In the genomic region with DNA sequence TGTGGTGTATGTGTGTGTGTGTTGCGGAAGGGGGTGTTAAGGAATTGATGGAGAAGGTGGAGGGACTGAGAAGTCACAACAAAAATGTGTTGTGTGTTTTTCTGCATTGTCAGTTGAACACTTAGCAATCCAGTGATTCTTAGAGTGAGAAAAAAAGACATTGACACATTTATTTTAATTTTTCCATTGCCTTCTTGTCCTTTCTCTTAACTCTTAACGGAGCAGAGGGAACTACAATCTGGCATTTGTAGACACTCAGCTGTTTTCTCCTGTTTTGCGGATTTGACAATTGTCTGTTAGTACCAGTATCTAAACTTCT, we compare ENCODE assay signal across 8 cellular contexts. TPM values are rescaled to one million over a fixed set of nuclear protein-coding genes. Genes with fewer than 3 reads are reported as not detected.
DNase-seq lines count a peak whose midpoint lies in the region; TF ChIP-seq lines count a peak whose summit lies in the region.

No MANE protein-coding gene starts in this region.

- in situ Hi-C loops in astrocyte of the spinal cord (cut with HindIII; ENCODE audit: low sequenced_read_pairs): no loop called here

- peaks cover 5% of the 10 kb centered on the region for H3K36me3 Mint-ChIP-seq in activated CD4-positive, alpha-beta T cell treated with anti-CD3 and anti-CD28 coated beads, Interleukin-2, amount 10 ng/mL, durations not matched to agents 7 days and 5 days (ENCODE audit: low read depth)

- H3K36me3 ChIP-seq in thyroid gland: no peaks in the 10 kb centered on the region

- peak overlapping the region; percentile 82 for H3K4me3 Mint-ChIP-seq in activated CD4-positive, alpha-beta T cell treated with anti-CD3 and anti-CD28 coated beads, Interleukin-2, amount 10 ng/mL, durations not matched to agents 7 days and 5 days

- no peaks in the 10 kb centered on the region for H3K9me3 Mint-ChIP-seq in activated CD4-positive, alpha-beta T cell treated with anti-CD3 and anti-CD28 coated beads, Interleukin-2, amount 10 ng/mL, durations not matched to agents 7 days and 5 days

- peaks cover under 1% of the 10 kb centered on the region for H3K27me3 ChIP-seq in thyroid gland

- CTCF ChIA-PET in activated CD4-positive, alpha-beta T cell treated with anti-CD3 and anti-CD28 coated beads, Interleukin-2, amount 10 ng/mL, durations not matched to agents 7 days and 5 days (lab: Charles Lee): interaction anchor here (1.1 to 3.3 kb wide), 6 partner anchors 12 to 384 kb away, joined by 3 to 14 read pairs (median 4); a partner anchor contains a TSS

- intact Hi-C loops in lower leg skin (cut with DNase I; ENCODE audit: low total_unique reads): no loop called here
- intact Hi-C loops in thyroid gland (cut with DNase I): no loop called here

- peak overlapping the region; percentile 84 for H3K27ac Mint-ChIP-seq in activated CD4-positive, alpha-beta T cell treated with anti-CD3 and anti-CD28 coated beads, Interleukin-2, amount 10 ng/mL, durations not matched to agents 7 days and 5 days

- peaks cover 48% of the 10 kb centered on the region for H3K27me3 Mint-ChIP-seq in activated CD4-positive, alpha-beta T cell treated with anti-CD3 and anti-CD28 coated beads, Interleukin-2, amount 10 ng/mL, durations not matched to agents 7 days and 5 days

- no peaks in the 10 kb centered on the region for H3K9me3 ChIP-seq in thyroid gland

- peaks cover 14% of the 10 kb centered on the region for H3K4me1 Mint-ChIP-seq in activated CD4-positive, alpha-beta T cell treated with anti-CD3 and anti-CD28 coated beads, Interleukin-2, amount 10 ng/mL, durations not matched to agents 7 days and 5 days

- no peak for DNase-seq in activated CD4-positive, alpha-beta T cell treated with anti-CD3 and anti-CD28 coated beads, Interleukin-2, amount 10 ng/mL, durations not matched to agents 7 days and 5 days
- no peak for DNase-seq in activated CD4-positive, alpha-beta T cell treated with anti-CD3 and anti-CD28 coated beads for 48 hours
- no peak for DNase-seq in astrocyte of the spinal cord (ENCODE audit: low read depth, low spot score)
- DNase-seq in lower leg skin (ENCODE audit: low spot score in 2 of 2): no peak
- DNase-seq in thyroid gland: no peak
- DNase-seq in stimulated activated CD4-positive, alpha-beta T cell treated with anti-CD3 and anti-CD28 coated beads, Interleukin-15, amount 100 ng/mL, for 24 hours: no peak
- no peak for DNase-seq in NCI-H1105 (lab: John Stamatoyannopoulos, UW)
- DNase-seq in activated effector memory CD4-positive, alpha-beta T cell treated with anti-CD3 and anti-CD28 coated beads, Interleukin-2, amount 50 U/mL, for 16 hours: no peak

- H3K27ac ChIP-seq in thyroid gland: peak overlapping the region in 1 of 3 donors; percentile 63

- POLR2A ChIA-PET in activated CD4-positive, alpha-beta T cell treated with anti-CD3 and anti-CD28 coated beads, Interleukin-2, amount 10 ng/mL, durations not matched to agents 7 days and 5 days (lab: Charles Lee): interaction anchor here (0.6 to 0.7 kb wide), 2 partner anchors 13 to 126 kb away, joined by 3 to 4 read pairs; no protein-coding TSS in a partner anchor

- peaks cover 0 to 3% of the 10 kb centered on the region in 2 donors for H3K4me1 ChIP-seq in thyroid gland

- H3K4me3 ChIP-seq in astrocyte of the spinal cord (ENCODE audit: low read depth, low read length) (peak overlapping the region; percentile 66), lower leg skin (ENCODE audit: low read depth, poor library complexity, severe bottlenecking) (peak overlapping the region; percentile 53), thyroid gland (replicated peaks in 1 of 3) (peak overlapping the region; percentile 45 to 71 (median 63))

- TF ChIP-seq CTCF in astrocyte of the spinal cord (IDR thresholded peaks at IDR 0.05; ENCODE audit: low read depth, low read length): no peak
- no peak for TF ChIP-seq CTCF in lower leg skin (IDR thresholded peaks at IDR 0.05)
- TF ChIP-seq CTCF in thyroid gland (IDR thresholded peaks at IDR 0.05): no peak

- no peak for TF ChIP-seq POLR2A in lower leg skin (IDR thresholded peaks at IDR 0.05)
- TF ChIP-seq POLR2A in thyroid gland (IDR thresholded peaks at IDR 0.05): no peak

- 23 to 26% methylated on average over 3 of the region's 3 CpGs for WGBS in lower leg skin, 2 donors
- 42 to 50% methylated on average over 3 of the region's 3 CpGs for WGBS in thyroid gland, 2 donors

RNA-seq across cellular contexts. Expression of a gene that starts 0.7 kb away (rescaled TPM):
- 1 to 10 TPM; 1.2 to 2.0 TPM for total RNA-seq in activated CD4-positive, alpha-beta T cell treated with anti-CD3 and anti-CD28 coated beads, Interleukin-2, amount 10 ng/mL, durations not matched to agents 7 days and 5 days
- 10 to 100 TPM in 1 of 4 donors, 1 to 10 TPM in 2, under 1 TPM in 1; 0.83 to 10.2 (median 2.9) TPM for total RNA-seq in lower leg skin
- 10 to 100 TPM in 2 of 4 donors, 1 to 10 TPM in 1, not detected in 1; 7.1 to 11.6 (median 10.7) TPM for total RNA-seq in thyroid gland

RNA-seq across cellular contexts. Expression of a gene that starts 14.0 kb away (rescaled TPM):
- not detected for total RNA-seq in activated CD4-positive, alpha-beta T cell treated with anti-CD3 and anti-CD28 coated beads, Interleukin-2, amount 10 ng/mL, durations not matched to agents 7 days and 5 days
- not detected for total RNA-seq in lower leg skin
- total RNA-seq in thyroid gland: not detected
